ENCODE assay signal across 17 cellular contexts in the genomic region with DNA sequence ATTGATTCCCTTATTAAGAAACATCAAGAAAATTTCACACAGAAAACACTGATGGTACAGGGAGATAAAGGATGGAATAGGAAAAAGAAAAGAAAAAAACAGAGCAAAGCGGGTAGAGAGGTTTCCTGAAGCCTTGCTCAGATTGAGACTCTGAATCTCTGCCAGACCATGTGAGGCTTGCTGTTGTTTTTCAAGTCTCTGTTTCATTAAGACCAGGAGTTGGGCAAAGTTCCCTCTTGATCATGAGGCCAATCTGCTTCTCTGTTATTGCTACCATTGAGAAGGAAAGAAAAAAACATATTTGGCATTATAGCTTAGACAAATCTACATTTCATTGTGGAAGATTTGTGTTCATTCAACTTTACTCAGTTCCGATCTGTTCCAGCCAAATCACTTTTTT.
DNase-seq lines count a peak whose midpoint lies in the region; ATAC-seq and TF ChIP-seq lines count a peak whose summit lies in the region.
"Had no signal": no experiment of that assay in that cellular context is flagged by ENCODE, and none has a peak within 500 bp of the region (broad histone marks: within the 10 kb centered on the region; RNA-seq: fewer than 3 reads in every experiment).

No MANE protein-coding gene starts in this region.

- H3K4me2 ChIP-seq in mesenchymal stem cell (ENCODE audit: low read length, poor library complexity, severe bottlenecking): no peak overlapping the region

- no peaks in the 10 kb centered on the region for H3K79me1 ChIP-seq in mesenchymal stem cell (replicated peaks; ENCODE audit: low read length, poor library complexity, severe bottlenecking)

- H2BK120ac ChIP-seq in mesenchymal stem cell (ENCODE audit: low read depth, low read length): no peak overlapping the region

- no peak overlapping the region for H4K91ac ChIP-seq in mesenchymal stem cell (ENCODE audit: low read length)

- H4K8ac ChIP-seq in mesenchymal stem cell (ENCODE audit: low read length): no peak overlapping the region

- no peak overlapping the region for H2BK12ac ChIP-seq in mesenchymal stem cell (ENCODE audit: low read length in 2 of 2)

- H3K4ac ChIP-seq in mesenchymal stem cell (ENCODE audit: low read depth in 1 of 2, low read length in 2 of 2): no peak overlapping the region

- H3K27ac ChIP-seq in mesenchymal stem cell (ENCODE audit: low read length, poor library complexity, severe bottlenecking) (no peak overlapping the region), dorsolateral prefrontal cortex (no peak overlapping the region)
- H3K27ac ChIP-seq: C4-2B, RWPE1 had no signal

- WGBS in mesenchymal stem cell: 96% methylated on average over 1 of the region's 2 CpGs

- no peaks in the 10 kb centered on the region for H3K36me3 ChIP-seq in mesenchymal stem cell (ENCODE audit: control insufficient read depth in 1 of 2, insufficient read depth in 2 of 2, low read depth in 1 of 2, low read length in 2 of 2)

- H3K9ac ChIP-seq in mesenchymal stem cell (ENCODE audit: low read length): peak overlapping the region; percentile 19

- no peak for ATAC-seq in HG03108 (IDR thresholded peaks at IDR 0.05; ENCODE audit: unreplicated experiment)
- ATAC-seq: HepG2, PC-3 had no signal

- no peaks in the 10 kb centered on the region for H3K4me1 ChIP-seq in mesenchymal stem cell (ENCODE audit: control insufficient read depth, insufficient read depth, low read depth, low read length)

- no peak overlapping the region for H2AK5ac ChIP-seq in mesenchymal stem cell (ENCODE audit: low read length, severe bottlenecking)

- no peak overlapping the region for H2BK5ac ChIP-seq in mesenchymal stem cell (ENCODE audit: low read depth, low read length, poor library complexity, severe bottlenecking)

- H2AFZ ChIP-seq in mesenchymal stem cell (ENCODE audit: low read depth, low read length): no peak overlapping the region

- H3K14ac ChIP-seq in mesenchymal stem cell (ENCODE audit: low read length in 2 of 2): no peak overlapping the region

- H3K18ac ChIP-seq in mesenchymal stem cell (ENCODE audit: low read depth in 1 of 2, low read length in 2 of 2): no peak overlapping the region

- H3K4me3 ChIP-seq in fibroblast of mammary gland (ENCODE audit: control insufficient read depth, low read depth, low read length) (no peak overlapping the region), mesenchymal stem cell (ENCODE audit: insufficient read depth in 1 of 2, low read depth in 1 of 2, low read length in 2 of 2) (no peak overlapping the region), dorsolateral prefrontal cortex (no peak overlapping the region)

- H2BK15ac ChIP-seq in mesenchymal stem cell (ENCODE audit: low read depth, poor library complexity, severe bottlenecking): no peak overlapping the region

- no peaks in the 10 kb centered on the region for H3K27me3 ChIP-seq in mesenchymal stem cell (ENCODE audit: control insufficient read depth in 1 of 2, insufficient read depth in 1 of 2, low read length in 2 of 2)
- peaks cover 0 to 4% (median 0%) of the 10 kb centered on the region in 45 donors for H3K27me3 ChIP-seq in dorsolateral prefrontal cortex

- TF ChIP-seq CTCF in fibroblast of mammary gland (conservative IDR thresholded peaks at IDR 0.05; ENCODE audit: control insufficient read depth, insufficient read depth, low read depth, low read length): no peak
- no peak for TF ChIP-seq CTCF in dorsolateral prefrontal cortex (IDR thresholded peaks at IDR 0.05 in 54 of 56, conservative IDR thresholded peaks at IDR 0.05 in 2 of 56; ENCODE audit: low read depth in 1 of 56, partially characterized antibody in 56 of 56)

- DNase-seq in NCI-H446 (lab: John Stamatoyannopoulos, UW) (peak; percentile 64 to 89), fibroblast of mammary gland (ENCODE audit: low read depth) (peak; percentile 39), mesenchymal stem cell (no peak), superior temporal gyrus (ENCODE audit: extremely low spot score) (peak; percentile 26), dorsolateral prefrontal cortex (no peak), SIG-M5 treated with dmso at 0.1 percent for 504 hours (lab: John Stamatoyannopoulos, UW; ENCODE audit: unreplicated experiment) (no peak)
- DNase-seq: DMS79, KBM-7, NCI-H187, NCI-H2107, NCI-H526, PC-3, SIG-M5 had no signal

- intact Hi-C loops in dorsolateral prefrontal cortex (cut with DNase I): no loop called here

- no peaks in the 10 kb centered on the region for H3K9me3 ChIP-seq in mesenchymal stem cell (ENCODE audit: control insufficient read depth, low read length)

- H3K23ac ChIP-seq in mesenchymal stem cell (ENCODE audit: low read length in 2 of 2): no peak overlapping the region

Comparison
In these comparisons a context has a peak if more than half of its experiments do, and no peak if none do; other contexts are left out.
1. DNase-seq: peak in NCI-H446 (2 of 2), fibroblast of mammary gland (single experiment) and superior temporal gyrus (single experiment); none in mesenchymal stem cell (single experiment), dorsolateral prefrontal cortex (0 of 10) and SIG-M5 treated with dmso at 0.1 percent for 504 hours (single experiment).